17 cellular contexts compared by ENCODE assay signal in the genomic region with DNA sequence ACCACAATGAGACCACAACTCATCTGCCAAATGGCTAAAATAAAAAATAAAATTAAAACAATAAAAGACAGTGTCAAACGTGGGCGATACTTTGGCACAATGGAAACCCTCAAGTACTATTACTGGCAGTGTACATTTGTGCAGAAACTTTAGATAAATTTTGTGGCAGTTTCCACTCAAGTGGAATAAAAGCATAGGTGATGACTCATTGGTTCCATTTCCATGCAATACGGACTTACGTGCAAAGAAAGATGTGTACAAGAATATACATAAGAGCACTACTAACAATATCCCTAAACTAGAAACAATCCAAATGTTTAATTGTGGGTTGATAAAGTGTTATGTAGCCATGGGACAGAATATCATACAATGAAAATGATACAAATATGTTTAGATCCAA.
"Had no signal": no experiment of that assay in that cellular context is flagged by ENCODE, and none has a peak within 500 bp of the region (broad histone marks: within the 10 kb centered on the region; RNA-seq: fewer than 3 reads in every experiment).

No MANE protein-coding gene starts in this region.

- DNase-seq: dermis blood vessel endothelial cell; esophagus squamous epithelium; foreskin fibroblast; head of caudate nucleus; left colon; naive thymus-derived CD4-positive, alpha-beta T cell; nephron progenitor cell; right lobe of liver; stimulated activated CD4-positive, alpha-beta T cell treated with anti-CD3 and anti-CD28 coated beads, Interleukin-4, amount 100 ng/mL, for 1 hour; tibial artery; upper lobe of left lung had no signal

- H3K27me3 ChIP-seq: esophagus squamous epithelium, hepatocyte, right lobe of liver, tibial artery, upper lobe of left lung, vagina had no signal

- H3K27ac ChIP-seq: esophagus squamous epithelium, hepatocyte, parathyroid adenoma, prostate gland, right lobe of liver, tibial artery, upper lobe of left lung, vagina had no signal

- H3K4me1 Mint-ChIP-seq: naive thymus-derived CD4-positive, alpha-beta T cell; nephron progenitor cell; stimulated activated memory B cell treated with anti-CD40 and anti-IgM and Interleukin-4, amounts not matched to agents 10 μg/mL and 1 μg/mL and 100 μg/mL, for 72 hours had no signal

- H3K4me3 Mint-ChIP-seq: naive thymus-derived CD4-positive, alpha-beta T cell; nephron progenitor cell; stimulated activated memory B cell treated with anti-CD40 and anti-IgM and Interleukin-4, amounts not matched to agents 10 μg/mL and 1 μg/mL and 100 μg/mL, for 72 hours; stimulated activated naive CD8-positive, alpha-beta T cell treated with anti-CD3 and anti-CD28 coated beads, Interleukin-15, Interleukin-2, amounts not matched to agents 100 ng/mL and 50 ng/mL, for 24 hours had no signal

- H3K36me3 Mint-ChIP-seq: stimulated activated memory B cell treated with anti-CD40 and anti-IgM and Interleukin-4, amounts not matched to agents 10 μg/mL and 1 μg/mL and 100 μg/mL, for 72 hours had no signal

- H3K27ac Mint-ChIP-seq: naive thymus-derived CD4-positive, alpha-beta T cell; nephron progenitor cell; stimulated activated memory B cell treated with anti-CD40 and anti-IgM and Interleukin-4, amounts not matched to agents 10 μg/mL and 1 μg/mL and 100 μg/mL, for 72 hours; stimulated activated naive CD8-positive, alpha-beta T cell treated with anti-CD3 and anti-CD28 coated beads, Interleukin-15, Interleukin-2, amounts not matched to agents 100 ng/mL and 50 ng/mL, for 24 hours had no signal

- H3K4me3 ChIP-seq: esophagus squamous epithelium, hepatocyte, prostate gland, right lobe of liver, tibial artery, upper lobe of left lung, vagina had no signal

- H3K27me3 Mint-ChIP-seq: stimulated activated memory B cell treated with anti-CD40 and anti-IgM and Interleukin-4, amounts not matched to agents 10 μg/mL and 1 μg/mL and 100 μg/mL, for 72 hours; stimulated activated naive CD8-positive, alpha-beta T cell treated with anti-CD3 and anti-CD28 coated beads, Interleukin-15, Interleukin-2, amounts not matched to agents 100 ng/mL and 50 ng/mL, for 24 hours had no signal

- ATAC-seq: left colon; naive thymus-derived CD4-positive, alpha-beta T cell; right lobe of liver; stimulated activated memory B cell treated with anti-CD40 and anti-IgM and Interleukin-4, amounts not matched to agents 10 μg/mL and 1 μg/mL and 100 μg/mL, for 72 hours had no signal
